ENCODE assay signal across 1 cellular context in genomic region chr1:233368784-233369120, GRCh38.
TF ChIP-seq lines count a peak whose summit lies in the region.

No MANE protein-coding gene starts in this region.

TF ChIP-seq in GM23338, 12 proteins besides CTCF, POLR2A, EP300 and RAD21 (continued from another document):
- TF ChIP-seq EZH2phosphoT487 (IDR thresholded peaks at IDR 0.05; ENCODE audit: unreplicated experiment), result no peak
- no peak for TF ChIP-seq ZNF114 (CRISPR knock-in tag; IDR thresholded peaks at IDR 0.05)
- TF ChIP-seq NANOG (IDR thresholded peaks at IDR 0.05; ENCODE audit: borderline replicate concordance), result no peak
- no peak for TF ChIP-seq POLR2AphosphoS5 (IDR thresholded peaks at IDR 0.05; ENCODE audit: low read depth)
- no peak for TF ChIP-seq ETS1 (IDR thresholded peaks at IDR 0.05)
- no peak for TF ChIP-seq ZNF331 (CRISPR knock-in tag; IDR thresholded peaks at IDR 0.05; ENCODE audit: low read depth)
TF ChIP-seq in GM23338: peak in this region for 0.
